Comparison of ENCODE assay signal across 28 cellular contexts in the genomic region with DNA sequence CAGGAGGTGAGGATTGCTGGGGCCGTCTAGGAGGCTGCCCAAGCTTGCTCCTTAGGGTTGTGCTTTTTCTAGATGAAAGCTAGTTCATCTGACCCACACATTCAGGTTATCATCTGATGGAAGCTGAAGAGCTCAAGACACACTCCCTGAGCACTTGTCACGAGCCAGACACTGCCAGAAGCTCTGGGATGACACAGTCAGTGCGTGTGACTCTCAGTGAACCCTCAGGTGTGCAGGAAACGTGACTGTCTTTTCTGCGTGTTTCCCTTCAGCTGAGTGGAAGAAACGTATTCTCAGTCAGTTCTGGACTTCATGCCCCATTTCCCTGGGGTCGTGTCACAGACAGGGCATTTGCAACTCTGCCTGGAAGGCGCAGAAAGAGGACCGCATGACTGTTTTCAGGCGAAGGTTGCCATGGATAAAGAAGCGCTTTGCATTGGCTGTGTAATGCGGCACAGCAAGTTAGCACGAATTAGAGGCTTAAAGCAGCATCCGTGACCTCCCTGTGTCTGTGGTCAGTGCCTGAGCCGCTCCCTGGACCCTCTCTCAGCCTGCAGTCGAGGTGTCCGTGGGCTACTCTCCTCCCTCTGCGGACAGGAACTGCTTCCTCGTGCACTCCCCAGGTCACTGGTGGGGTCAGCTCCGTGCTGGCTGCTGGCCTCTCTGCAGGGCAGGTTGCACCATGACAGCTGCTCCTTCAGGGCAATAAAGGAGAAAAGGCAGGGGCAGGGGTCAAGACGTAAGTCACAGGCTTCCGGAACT. TPM values are rescaled to one million over a fixed set of nuclear protein-coding genes. Genes with fewer than 3 reads are reported as not detected.
"Had no signal": no experiment of that assay in that cellular context is flagged by ENCODE, and none has a peak within 500 bp of the region (broad histone marks: within the 10 kb centered on the region; RNA-seq: fewer than 3 reads in every experiment).

No MANE protein-coding gene starts in this region.

- H3K4me3 ChIP-seq: colonic mucosa, heart left ventricle, mucosa of descending colon, right atrium auricular region, suprapubic skin, thyroid gland, upper lobe of left lung, uterus had no signal

- H3K9ac ChIP-seq: parathyroid adenoma had no signal

- H3K27me3 ChIP-seq: colonic mucosa, heart left ventricle, right atrium auricular region, thyroid gland, upper lobe of left lung, uterus had no signal

- H3K4me1 ChIP-seq: colonic mucosa, uterus had no signal

- ATAC-seq: heart left ventricle; left colon; mucosa of descending colon; naive thymus-derived CD8-positive, alpha-beta T cell had no signal

- H3K4me3 Mint-ChIP-seq: endodermal cell had no signal

- H3K79me2 ChIP-seq: parathyroid adenoma had no signal

- H3K9me3 Mint-ChIP-seq: endodermal cell; naive thymus-derived CD8-positive, alpha-beta T cell had no signal

- DNase-seq: cerebellar nuclear complex; colonic mucosa; dermis blood vessel endothelial cell; endodermal cell; erythroblast; foreskin melanocyte; hippocampal formation; left colon; mucosa of descending colon; occipital lobe; small intestine; stimulated activated CD4-positive, alpha-beta T cell treated with anti-CD3 and anti-CD28 coated beads, Interleukin-12 subunit alpha, Interleukin-12 subunit beta, amount 100 ng/mL, for 4 hours; stimulated activated naive CD4-positive, alpha-beta T cell; upper lobe of left lung; uterus had no signal

- FAIRE-seq: endothelial cell of umbilical vein, small intestine had no signal

- H3K36me3 Mint-ChIP-seq: naive thymus-derived CD8-positive, alpha-beta T cell had no signal

- H3K27ac Mint-ChIP-seq: endodermal cell had no signal

- H3K9me3 ChIP-seq: colonic mucosa, heart left ventricle, mucosa of descending colon, right atrium auricular region, suprapubic skin, thyroid gland, upper lobe of left lung, uterus had no signal

- H3K36me3 ChIP-seq: colonic mucosa, heart left ventricle, right atrium auricular region, suprapubic skin, thyroid gland, upper lobe of left lung, uterus had no signal

- H3K27ac ChIP-seq: colonic mucosa, heart left ventricle, parathyroid adenoma, right atrium auricular region, suprapubic skin, thyroid gland, upper lobe of left lung, uterus had no signal

- H2AFZ ChIP-seq: parathyroid adenoma had no signal

RNA-seq across cellular contexts. Expression of a gene that starts 3.4 kb away (rescaled TPM):
- total RNA-seq: colonic mucosa; dermis blood vessel endothelial cell; endodermal cell; endothelial cell of umbilical vein; heart left ventricle; left colon; lung microvascular endothelial cell; mesenteric fat pad; mucosa of descending colon; naive thymus-derived CD8-positive, alpha-beta T cell; occipital lobe; pulmonary artery endothelial cell; right atrium auricular region; suprapubic skin; thyroid gland; upper lobe of left lung; uterus had no signal
- polyA plus RNA-seq: endothelial cell of umbilical vein; heart left ventricle; naive thymus-derived CD8-positive, alpha-beta T cell had no signal

RNA-seq across cellular contexts. Expression of a gene that starts 48.7 kb away (rescaled TPM):
- total RNA-seq: colonic mucosa; endodermal cell; endothelial cell of umbilical vein; heart left ventricle; kidney epithelial cell; left colon; liver; lung microvascular endothelial cell; mesenteric fat pad; naive thymus-derived CD8-positive, alpha-beta T cell; pulmonary artery endothelial cell; right atrium auricular region; upper lobe of left lung; uterus had no signal
- polyA plus RNA-seq: endothelial cell of umbilical vein; heart left ventricle; liver; naive thymus-derived CD8-positive, alpha-beta T cell; neural cell; small intestine had no signal

RNA-seq across cellular contexts. Expression of a gene that starts 59.7 kb away (rescaled TPM):
- total RNA-seq: endothelial cell of umbilical vein, kidney epithelial cell had no signal
- polyA plus RNA-seq: naive thymus-derived CD8-positive, alpha-beta T cell had no signal
